8 cellular contexts compared by ENCODE assay signal in the genomic region with DNA sequence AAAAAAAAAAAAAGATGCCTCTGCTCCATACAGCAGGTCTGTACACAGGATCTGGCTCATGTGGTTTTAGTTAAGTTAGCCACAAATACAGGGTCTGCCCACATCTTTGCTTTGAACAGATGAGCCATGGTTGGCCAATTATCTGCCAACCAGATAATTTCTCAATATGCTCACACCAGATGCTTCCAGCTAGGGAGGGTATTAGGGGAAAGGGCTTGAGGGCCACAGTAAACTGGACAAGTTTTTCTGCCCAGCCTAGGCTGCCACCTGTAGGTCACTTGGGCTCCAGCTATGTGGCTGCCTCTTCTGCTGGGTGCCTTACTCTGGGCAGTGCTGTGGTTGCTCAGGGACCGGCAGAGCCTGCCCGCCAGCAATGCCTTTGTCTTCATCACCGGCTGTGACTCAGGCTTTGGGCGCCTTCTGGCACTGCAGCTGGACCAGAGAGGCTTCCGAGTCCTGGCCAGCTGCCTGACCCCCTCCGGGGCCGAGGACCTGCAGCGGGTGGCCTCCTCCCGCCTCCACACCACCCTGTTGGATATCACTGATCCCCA. TPM values are rescaled to one million over a fixed set of nuclear protein-coding genes. Genes with fewer than 3 reads are reported as not detected.
DNase-seq lines count a peak whose midpoint lies in the region; ATAC-seq and TF ChIP-seq lines count a peak whose summit lies in the region.

No MANE protein-coding gene starts in this region.

- peaks cover 8% of the 10 kb centered on the region for H3K36me3 ChIP-seq in Panc1 (ENCODE audit: control insufficient read depth, insufficient read depth, low read length)

- intact Hi-C loops in Panc1 (cut with micrococcal nuclease; ENCODE audit: unreplicated experiment): loop anchor here (2.0 to 10.0 kb wide), 3 partner anchors 40 to 526 kb away; a partner anchor contains a TSS

- peak; percentile 88 for ATAC-seq in Panc1
- ATAC-seq in esophagus mucosa: peak; percentile 68
- ATAC-seq in stimulated activated naive B cell treated with anti-CD40 and anti-IgM and Interleukin-4, amounts not matched to agents 10 μg/mL and 1 μg/mL and 100 μg/mL, for 72 hours (replicated peaks): no peak

- H3K4me1 ChIP-seq in Panc1 (ENCODE audit: control insufficient read depth, insufficient read depth, low read length): peaks cover 31% of the 10 kb centered on the region

- CTCF ChIA-PET in Panc1 (lab: Charles Lee): interaction anchor here (0.5 to 1.2 kb wide), 3 partner anchors 17 to 44 kb away, joined by 3 to 9 read pairs (median 4); a partner anchor contains a TSS

- POLR2A ChIA-PET in Panc1 (lab: Charles Lee): interaction anchor here (0.7 kb wide), 1 partner anchor 1281 kb away, joined by 12 read pairs; no protein-coding TSS in a partner anchor

- no peak overlapping the region for H3K4me3 ChIP-seq in Panc1 (ENCODE audit: low read depth in 2 of 2, low read length in 2 of 2)

- H3K4me1 Mint-ChIP-seq in nephron: peaks cover 71% of the 10 kb centered on the region
- H3K4me1 Mint-ChIP-seq in stimulated activated naive B cell treated with anti-CD40 and anti-IgM and Interleukin-4, amounts not matched to agents 10 μg/mL and 1 μg/mL and 100 μg/mL, for 72 hours: peaks cover 32 to 51% of the 10 kb centered on the region in 2 donors

- peak overlapping the region in 2 of 3 experiments; percentile 48 to 76 for H3K4me3 Mint-ChIP-seq in nephron
- no peak overlapping the region for H3K4me3 Mint-ChIP-seq in stimulated activated naive B cell treated with anti-CD40 and anti-IgM and Interleukin-4, amounts not matched to agents 10 μg/mL and 1 μg/mL and 100 μg/mL, for 72 hours

- in situ Hi-C loops in GM13977 (cut with MboI; ENCODE audit: low pct_unique_long_range_greater_than_20kb, low sequenced_read_pairs, unreplicated experiment) (no loop called here), Panc1 (cut with HindIII; ENCODE audit: low pct_unique_long_range_greater_than_20kb, low sequenced_read_pairs) (no loop called here)

- H3K27me3 ChIP-seq in Panc1 (ENCODE audit: control insufficient read depth, insufficient read depth, low read length): no peaks in the 10 kb centered on the region

- H3K36me3 Mint-ChIP-seq in nephron (ENCODE audit: low read depth): peaks cover 26% of the 10 kb centered on the region
- peaks cover 16 to 29% of the 10 kb centered on the region in 2 donors for H3K36me3 Mint-ChIP-seq in stimulated activated naive B cell treated with anti-CD40 and anti-IgM and Interleukin-4, amounts not matched to agents 10 μg/mL and 1 μg/mL and 100 μg/mL, for 72 hours

- peak; percentile 57 for TF ChIP-seq CTCF in GM13977 (IDR thresholded peaks at IDR 0.05; ENCODE audit: extremely low read depth, insufficient read depth, missing control alignments)
- TF ChIP-seq CTCF in Panc1 (IDR thresholded peaks at IDR 0.05): peak; percentile 88
- TF ChIP-seq CTCF in nephron (IDR thresholded peaks at IDR 0.05; ENCODE audit: unreplicated experiment in 3 of 3): peak in 2 of 3 experiments; percentile 13 to 39

- H3K27ac Mint-ChIP-seq in nephron: peak overlapping the region; percentile 87 to 93 (median 91)
- no peak overlapping the region for H3K27ac Mint-ChIP-seq in stimulated activated naive B cell treated with anti-CD40 and anti-IgM and Interleukin-4, amounts not matched to agents 10 μg/mL and 1 μg/mL and 100 μg/mL, for 72 hours

- peaks cover 5% of the 10 kb centered on the region for H3K27me3 Mint-ChIP-seq in nephron (ENCODE audit: low read depth)
- no peaks in the 10 kb centered on the region for H3K27me3 Mint-ChIP-seq in stimulated activated naive B cell treated with anti-CD40 and anti-IgM and Interleukin-4, amounts not matched to agents 10 μg/mL and 1 μg/mL and 100 μg/mL, for 72 hours

- peak; percentile 97 for DNase-seq in A172 (ENCODE audit: low spot score)
- DNase-seq in GM13977 (ENCODE audit: low spot score): no peak
- DNase-seq in Panc1 (ENCODE audit: low read depth, low spot score): peak; percentile 78
- no peak for DNase-seq in stimulated activated naive B cell treated with anti-CD40 and anti-IgM and Interleukin-4, amounts not matched to agents 10 μg/mL and 1 μg/mL and 100 μg/mL, for 72 hours
- no peak for DNase-seq in stimulated activated CD4-positive, alpha-beta T cell treated with anti-CD3 and anti-CD28 coated beads, Interleukin-2, amount 100 ng/mL, for 48 hours
- no peak for DNase-seq in stimulated activated naive CD4-positive, alpha-beta T cell treated with Interleukin-2 at 50 U/mL for 16 hours (lab: John Stamatoyannopoulos, UW)

- H3K9me3 Mint-ChIP-seq in nephron: no peaks in the 10 kb centered on the region
- H3K9me3 Mint-ChIP-seq in stimulated activated naive B cell treated with anti-CD40 and anti-IgM and Interleukin-4, amounts not matched to agents 10 μg/mL and 1 μg/mL and 100 μg/mL, for 72 hours: no peaks in the 10 kb centered on the region

- BruUV-seq in Panc1 (replicated peaks; lab: Mats Ljungman, UMichigan): no TSS peak

- H3K27ac ChIP-seq in Panc1 (ENCODE audit: low read length): no peak overlapping the region

- no peaks in the 10 kb centered on the region for H3K9me3 ChIP-seq in Panc1 (ENCODE audit: control insufficient read depth, insufficient read depth, low read depth, low read length)

RNA-seq across cellular contexts. Expression of gene RDH5, which starts 0.8 kb away (rescaled TPM):
- 2.7 and 7.5 TPM in 2 replicates for total RNA-seq in A172 (2014; rRNA removed; shearing (Covaris generic))
- total RNA-seq in Panc1 (2021; ENCODE audit: unreplicated experiment) (2.8 TPM), esophagus mucosa (0.92 TPM)
- 1.8 TPM for polyA plus RNA-seq in Panc1 (2012; ENCODE audit: insufficient read length)

RNA-seq across cellular contexts. Expression of gene BLOC1S1, which starts 5.1 kb away (rescaled TPM):
- 96.1 and 135 TPM in 2 replicates for total RNA-seq in A172 (2014; rRNA removed; shearing (Covaris generic))
- total RNA-seq in Panc1 (2021; ENCODE audit: unreplicated experiment): 87.3 TPM
- 118 TPM for polyA plus RNA-seq in Panc1 (2012; ENCODE audit: insufficient read length)
- 109 TPM for total RNA-seq in esophagus mucosa

RNA-seq across cellular contexts. Expression of gene CD63, which starts 7.8 kb away (rescaled TPM):
- 1,213 and 1,362 TPM in 2 replicates for total RNA-seq in A172 (2014; rRNA removed; shearing (Covaris generic))
- total RNA-seq in Panc1 (2021; ENCODE audit: unreplicated experiment) (879 TPM), esophagus mucosa (253 TPM)
- polyA plus RNA-seq in Panc1 (2012; ENCODE audit: insufficient read length): 651 TPM

RNA-seq across cellular contexts. Expression of gene ITGA7, which starts 13.3 kb away (rescaled TPM):
- 7.8 and 10.7 TPM in 2 replicates for total RNA-seq in A172 (2014; rRNA removed; shearing (Covaris generic))
- total RNA-seq in Panc1 (2021; ENCODE audit: unreplicated experiment): 2.5 TPM
- 1.8 TPM for polyA plus RNA-seq in Panc1 (2012; ENCODE audit: insufficient read length)
- 6.7 TPM for total RNA-seq in esophagus mucosa

RNA-seq across cellular contexts. Expression of gene GDF11, which starts 22.0 kb away (rescaled TPM):
- total RNA-seq in A172 (2014; rRNA removed; shearing (Covaris generic)): 2.6 and 7.0 TPM in 2 replicates
- total RNA-seq in Panc1 (2021; ENCODE audit: unreplicated experiment) (11.8 TPM), esophagus mucosa (1.2 TPM)
- polyA plus RNA-seq in Panc1 (2012; ENCODE audit: insufficient read length): 9.7 TPM

Comparison
In these comparisons a context has a peak if more than half of its experiments do, and no peak if none do; other contexts are left out.
1. DNase-seq: peak in A172 (single experiment) and Panc1 (single experiment); none in GM13977 (single experiment), stimulated activated naive B cell treated with anti-CD40 and anti-IgM and Interleukin-4, amounts not matched to agents 10 μg/mL and 1 μg/mL and 100 μg/mL, for 72 hours (single experiment), stimulated activated CD4-positive, alpha-beta T cell treated with anti-CD3 and anti-CD28 coated beads, Interleukin-2, amount 100 ng/mL, for 48 hours (0 of 2) and stimulated activated naive CD4-positive, alpha-beta T cell treated with Interleukin-2 at 50 U/mL for 16 hours (single experiment).
2. CTCF ChIP-seq: peak in every context shown above with its lines; median percentile 88 in Panc1; 57 in GM13977; 26 in nephron.
3. ATAC-seq: peak in Panc1 (single experiment) and esophagus mucosa (single experiment); none in stimulated activated naive B cell treated with anti-CD40 and anti-IgM and Interleukin-4, amounts not matched to agents 10 μg/mL and 1 μg/mL and 100 μg/mL, for 72 hours (0 of 2).
4. H3K4me3 Mint-ChIP-seq: peak in nephron (2 of 3); none in stimulated activated naive B cell treated with anti-CD40 and anti-IgM and Interleukin-4, amounts not matched to agents 10 μg/mL and 1 μg/mL and 100 μg/mL, for 72 hours (0 of 2).